In the genomic region with DNA sequence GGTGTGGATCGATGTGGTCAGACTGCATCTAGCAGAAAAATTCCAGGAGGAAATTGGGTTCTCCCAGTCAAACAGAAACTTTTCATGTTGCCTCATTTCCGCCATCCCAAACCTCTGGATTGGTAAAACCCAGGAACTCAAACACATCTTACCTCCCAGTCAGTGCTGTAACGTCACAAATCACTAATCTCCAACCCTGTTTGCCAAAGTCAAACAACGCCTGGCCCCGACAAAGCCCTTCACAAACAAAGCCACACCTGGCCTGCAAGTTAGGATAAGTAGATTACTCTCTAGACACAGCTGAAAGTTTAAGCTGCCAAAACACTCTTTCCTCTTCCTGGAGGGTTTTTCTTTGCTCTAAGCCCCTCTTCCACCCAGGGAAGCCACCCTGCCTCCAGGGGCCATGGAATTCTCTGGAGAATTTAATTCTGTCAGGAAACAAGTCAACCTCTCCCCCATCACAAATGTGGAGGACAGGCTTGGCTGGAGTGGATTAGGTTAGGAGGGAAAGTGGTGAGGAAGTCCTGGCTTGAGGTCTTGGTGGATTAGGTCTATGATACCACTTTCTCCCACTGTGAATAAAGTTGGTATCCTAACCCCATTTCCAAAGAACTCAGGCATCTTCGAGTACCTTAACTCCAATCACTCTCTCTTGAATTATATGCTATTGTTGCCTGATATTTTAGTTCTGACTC, we compare ENCODE assay signal across 18 cellular contexts.
A peak's percentile ranks its signal among the peaks of the same experiment; 100 is the strongest.
DNase-seq lines count a peak whose midpoint lies in the region; ATAC-seq and TF ChIP-seq lines count a peak whose summit lies in the region.
"Had no signal": no experiment of that assay in that cellular context is flagged by ENCODE, and none has a peak within 500 bp of the region (broad histone marks: within the 10 kb centered on the region; RNA-seq: fewer than 3 reads in every experiment).

No MANE protein-coding gene starts in this region.

- H2BK12ac ChIP-seq in trophoblast cell (ENCODE audit: low read length), result no peak overlapping the region

- H3K23ac ChIP-seq in trophoblast cell (ENCODE audit: low read length), result no peak overlapping the region

- H3K9ac ChIP-seq in trophoblast cell (ENCODE audit: low read length), result no peak overlapping the region
- H3K9ac ChIP-seq: parathyroid adenoma had no signal

- DNase-seq in DMS53 (lab: John Stamatoyannopoulos, UW) (peak; percentile 81), NCI-H1930 (lab: John Stamatoyannopoulos, UW) (peak; percentile 1 to 5), WTC11 (ENCODE audit: low spot score) (no peak), trophoblast cell (no peak), left lobe of liver (ENCODE audit: low spot score) (no peak), SKM-1 treated with dmso at 0.1 percent for 144 hours (lab: John Stamatoyannopoulos, UW; ENCODE audit: unreplicated experiment) (no peak)
- DNase-seq in stimulated activated CD4-positive, alpha-beta T cell treated with anti-CD3 and anti-CD28 coated beads, Interleukin-15, amount 100 ng/mL, for 24 hours, result no peak
- DNase-seq: activated CD4-positive, alpha-beta T cell treated with anti-CD3 and anti-CD28 coated beads for 4 hours; activated naive CD4-positive, alpha-beta T cell treated with anti-CD3 and anti-CD28 coated beads, Interleukin-2, amount 50 U/mL, for 16 hours; AML-193; kidney glomerular epithelial cell; spleen; stimulated activated naive CD8-positive, alpha-beta T cell treated with anti-CD3 and anti-CD28 coated beads, Interleukin-15, Interleukin-2, amounts not matched to agents 100 U/mL and 50 U/mL, for 24 hours; T-helper 9 cell had no signal

- no peak overlapping the region for H3K18ac ChIP-seq in trophoblast cell (ENCODE audit: low read length)

- no peak overlapping the region for H2BK5ac ChIP-seq in trophoblast cell (ENCODE audit: low read depth, low read length, poor library complexity)

- no peak overlapping the region for H3K4me3 Mint-ChIP-seq in WTC11

- H2AK5ac ChIP-seq in trophoblast cell (ENCODE audit: low read length), result no peak overlapping the region

- H3K4me3 ChIP-seq in trophoblast cell (ENCODE audit: low read depth, low read length), result no peak overlapping the region
- H3K4me3 ChIP-seq: spleen had no signal

- no peaks in the 10 kb centered on the region for H3K9me3 Mint-ChIP-seq in WTC11

- POLR2A ChIA-PET in WTC11 (lab: Charles Lee), result no interaction called here

- no peaks in the 10 kb centered on the region for H3K27me3 ChIP-seq in trophoblast cell (ENCODE audit: insufficient read depth, low read length)
- H3K27me3 ChIP-seq: spleen had no signal

- peaks cover 2% of the 10 kb centered on the region for H3K79me1 ChIP-seq in trophoblast cell (ENCODE audit: low read length)

- no peak overlapping the region for H3K14ac ChIP-seq in trophoblast cell (ENCODE audit: low read length)

- peaks cover 4% of the 10 kb centered on the region; the same call in 1 of the 2 replicates for H3K4me1 Mint-ChIP-seq in WTC11

- CTCF ChIA-PET in WTC11 (lab: Charles Lee), result no interaction called here

- no peak overlapping the region for H3K4me2 ChIP-seq in trophoblast cell (ENCODE audit: low read length)

- H3K4me1 ChIP-seq in trophoblast cell (ENCODE audit: control insufficient read depth in 1 of 2, insufficient read depth in 2 of 2, low read length in 2 of 2), result peaks cover 2 to 13% of the 10 kb centered on the region in 2 experiments
- H3K4me1 ChIP-seq: parathyroid adenoma, spleen had no signal

- ATAC-seq in WTC11 (no peak), left lobe of liver (no peak), HG03159 (IDR thresholded peaks at IDR 0.05; ENCODE audit: unreplicated experiment) (no peak)
- ATAC-seq: HCT116; Right ventricle myocardium inferior; stimulated activated naive CD8-positive, alpha-beta T cell treated with anti-CD3 and anti-CD28 coated beads, Interleukin-15, Interleukin-2, amounts not matched to agents 100 U/mL and 50 U/mL, for 24 hours had no signal

- H4K91ac ChIP-seq in trophoblast cell (ENCODE audit: low read depth, low read length), result no peak overlapping the region

- H3K27ac Mint-ChIP-seq in WTC11, result no peak overlapping the region

- peak overlapping the region; percentile 4 for H4K8ac ChIP-seq in trophoblast cell (ENCODE audit: low read depth, low read length)

- no peak overlapping the region for H2BK120ac ChIP-seq in trophoblast cell (ENCODE audit: insufficient read depth, low read length, poor library complexity)

- no peak overlapping the region for H3K4ac ChIP-seq in trophoblast cell (ENCODE audit: low read depth, low read length)

- no peak for TF ChIP-seq CTCF in WTC11 (IDR thresholded peaks at IDR 0.05)

- H2AFZ ChIP-seq in trophoblast cell (ENCODE audit: insufficient read depth, low read length, poor library complexity), result no peak overlapping the region
- H2AFZ ChIP-seq: parathyroid adenoma had no signal

- H3K9me3 ChIP-seq in trophoblast cell (ENCODE audit: insufficient read depth, low read depth, low read length), result no peaks in the 10 kb centered on the region
- H3K9me3 ChIP-seq: spleen had no signal

- H4K12ac ChIP-seq in trophoblast cell (ENCODE audit: low read depth, low read length), result no peak overlapping the region

- H3K79me2 ChIP-seq in trophoblast cell (ENCODE audit: control insufficient read depth, insufficient read depth, low read length, poor library complexity), result no peaks in the 10 kb centered on the region
- H3K79me2 ChIP-seq: parathyroid adenoma had no signal

- H3K27ac ChIP-seq in trophoblast cell (ENCODE audit: low read depth, low read length), result no peak overlapping the region
- H3K27ac ChIP-seq: parathyroid adenoma, spleen had no signal

- H3K36me3 Mint-ChIP-seq in WTC11, result no peaks in the 10 kb centered on the region

- H3K36me3 ChIP-seq in trophoblast cell (ENCODE audit: control insufficient read depth in 1 of 2, insufficient read depth in 2 of 2, low read length in 2 of 2), result peaks cover 2 to 5% of the 10 kb centered on the region in 2 experiments
- H3K36me3 ChIP-seq: spleen had no signal

- peaks cover 9% of the 10 kb centered on the region for H3K27me3 Mint-ChIP-seq in WTC11 (ENCODE audit: low read depth)

- no CpG with 5 or more reads among the region's 6 CpGs for WGBS in trophoblast cell (ENCODE audit: extremely low coverage, insufficient coverage, insufficient read length)

TF ChIP-seq in WTC11, 78 proteins besides CTCF, POLR2A, EP300 and RAD21:
- peak; percentile 67 for TF ChIP-seq ZNF423 (CRISPR knock-in tag; IDR thresholded peaks at IDR 0.05)
- TF ChIP-seq, protein P1, sequence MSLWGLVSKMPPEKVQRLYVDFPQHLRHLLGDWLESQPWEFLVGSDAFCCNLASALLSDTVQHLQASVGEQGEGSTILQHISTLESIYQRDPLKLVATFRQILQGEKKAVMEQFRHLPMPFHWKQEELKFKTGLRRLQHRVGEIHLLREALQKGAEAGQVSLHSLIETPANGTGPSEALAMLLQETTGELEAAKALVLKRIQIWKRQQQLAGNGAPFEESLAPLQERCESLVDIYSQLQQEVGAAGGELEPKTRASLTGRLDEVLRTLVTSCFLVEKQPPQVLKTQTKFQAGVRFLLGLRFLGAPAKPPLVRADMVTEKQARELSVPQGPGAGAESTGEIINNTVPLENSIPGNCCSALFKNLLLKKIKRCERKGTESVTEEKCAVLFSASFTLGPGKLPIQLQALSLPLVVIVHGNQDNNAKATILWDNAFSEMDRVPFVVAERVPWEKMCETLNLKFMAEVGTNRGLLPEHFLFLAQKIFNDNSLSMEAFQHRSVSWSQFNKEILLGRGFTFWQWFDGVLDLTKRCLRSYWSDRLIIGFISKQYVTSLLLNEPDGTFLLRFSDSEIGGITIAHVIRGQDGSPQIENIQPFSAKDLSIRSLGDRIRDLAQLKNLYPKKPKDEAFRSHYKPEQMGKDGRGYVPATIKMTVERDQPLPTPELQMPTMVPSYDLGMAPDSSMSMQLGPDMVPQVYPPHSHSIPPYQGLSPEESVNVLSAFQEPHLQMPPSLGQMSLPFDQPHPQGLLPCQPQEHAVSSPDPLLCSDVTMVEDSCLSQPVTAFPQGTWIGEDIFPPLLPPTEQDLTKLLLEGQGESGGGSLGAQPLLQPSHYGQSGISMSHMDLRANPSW (CRISPR knock-in tag; conservative IDR thresholded peaks at IDR 0.05; ENCODE audit: low read depth), result no peak

Comparison
In these comparisons a context has a peak if more than half of its experiments do, and no peak if none do; other contexts are left out.
1. DNase-seq: peak in DMS53 (single experiment) and NCI-H1930 (2 of 2); none in WTC11 (single experiment), trophoblast cell (0 of 2), left lobe of liver (single experiment), stimulated activated CD4-positive, alpha-beta T cell treated with anti-CD3 and anti-CD28 coated beads, Interleukin-15, amount 100 ng/mL, for 24 hours (single experiment) and SKM-1 treated with dmso at 0.1 percent for 144 hours (single experiment).